In genomic region chr14:102138535-102138934, GRCh38 we compare ENCODE assay signal across 9 cellular contexts. TPM values are rescaled to one million over a fixed set of nuclear protein-coding genes. Genes with fewer than 3 reads are reported as not detected.
DNase-seq lines count a peak whose midpoint lies in the region; ATAC-seq and TF ChIP-seq lines count a peak whose summit lies in the region.
"Had no signal": no experiment of that assay in that cellular context is flagged by ENCODE, and none has a peak within 500 bp of the region (broad histone marks: within the 10 kb centered on the region; RNA-seq: fewer than 3 reads in every experiment).

No MANE protein-coding gene starts in this region.

- H3K9ac ChIP-seq in HUES6 (ENCODE audit: low read length), result peak overlapping the region; percentile 81

- peaks cover 17% of the 10 kb centered on the region; the same call in 1 of the 2 replicates for H3K4me1 ChIP-seq in HUES6 (ENCODE audit: control insufficient read depth, insufficient read depth, low read length)

- DNase-seq in AG10803 (ENCODE audit: low read depth) (no peak), cardiac fibroblast (ENCODE audit: low read depth in 2 of 2) (no peak), naive B cell (no peak), RPMI8226 (no peak), kidney glomerular epithelial cell (lab: John Stamatoyannopoulos, UW) (no peak), head of caudate nucleus (no peak), nucleus accumbens (lab: John Stamatoyannopoulos, UW) (no peak)
- DNase-seq: foreskin melanocyte had no signal

- no peak for TF ChIP-seq CTCF in AG10803 (conservative IDR thresholded peaks at IDR 0.05; ENCODE audit: low read length)
- no peak for TF ChIP-seq CTCF in cardiac fibroblast (IDR thresholded peaks at IDR 0.05; ENCODE audit: low read depth, low read length)

- peaks cover 17 to 22% (median 18%) of the 10 kb centered on the region in 3 donors for H3K4me1 Mint-ChIP-seq in naive B cell

- H3K36me3 Mint-ChIP-seq in naive B cell, result peaks cover 0 to 5% of the 10 kb centered on the region in 2 donors

- no peak for ATAC-seq in naive B cell (ENCODE audit: low read depth in 2 of 2)

- H3K27me3 Mint-ChIP-seq in naive B cell, result no peaks in the 10 kb centered on the region

- H3K36me3 ChIP-seq in HUES6 (ENCODE audit: control insufficient read depth, insufficient read depth, low read length), result peaks cover 8% of the 10 kb centered on the region; the same call in 1 of the 2 replicates

- intact Hi-C loops in head of caudate nucleus (cut with DNase I), result loop anchor here (5.0 kb wide), 1 partner anchor 169 kb away; the partner anchor contains the start of gene MOK

- no peak overlapping the region; the same call in 1 of the 2 replicates for H3K27ac ChIP-seq in HUES6 (ENCODE audit: low read depth, low read length)

- H3K9me3 ChIP-seq in HUES6 (ENCODE audit: control insufficient read depth, insufficient read depth, low read depth, low read length), result no peaks in the 10 kb centered on the region

- H3K4me3 ChIP-seq in AG10803 (ENCODE audit: low read length) (peak overlapping the region; percentile 93), HUES6 (ENCODE audit: low read depth, low read length) (peak overlapping the region; percentile 99), cardiac fibroblast (replicated peaks in 1 of 2; ENCODE audit: low read depth in 2 of 2, low read length in 2 of 2) (peak overlapping the region; percentile 77 to 100)

- no peaks in the 10 kb centered on the region for H3K9me3 Mint-ChIP-seq in naive B cell

- H3K27me3 ChIP-seq in HUES6 (ENCODE audit: control insufficient read depth, insufficient read depth, low read length), result no peaks in the 10 kb centered on the region

- H3K27ac Mint-ChIP-seq in naive B cell, result peak overlapping the region in 5 of 6 donors; percentile 17 to 99 (median 95)

- H3K4me3 Mint-ChIP-seq in naive B cell, result peak overlapping the region; percentile 96 to 100 (median 99)

RNA-seq across cellular contexts. Expression of gene WDR20, which starts 1.2 kb away (rescaled TPM):
- 10 to 100 TPM; 11.2 to 23.1 (median 17.3) TPM for polyA plus RNA-seq in naive B cell (ENCODE audit: low read depth in 6 of 6)

RNA-seq across cellular contexts. Expression of gene HSP90AA1, which starts 51.7 kb away (rescaled TPM):
- 100 to 1,000 TPM; 133 to 338 (median 304) TPM for polyA plus RNA-seq in naive B cell (ENCODE audit: low read depth in 6 of 6)
